Comparison of ENCODE assay signal across 8 cellular contexts in genomic region chr12:56152756-56153137, GRCh38. TPM values are rescaled to one million over a fixed set of nuclear protein-coding genes. Genes with fewer than 3 reads are reported as not detected.
DNase-seq lines count a peak whose midpoint lies in the region; ATAC-seq and TF ChIP-seq lines count a peak whose summit lies in the region.

No MANE protein-coding gene starts in this region.

- H3K4me3 ChIP-seq in HCT116 (replicated peaks in 1 of 2; ENCODE audit: low read depth in 1 of 2, low read length in 2 of 2) (peak overlapping the region; percentile 68 to 71), skeletal muscle tissue (ENCODE audit: low read length in 3 of 3) (peak overlapping the region; percentile 81 to 88 (median 83))

- H3K9me3 ChIP-seq in HCT116 (ENCODE audit: control insufficient read depth in 1 of 2, insufficient read depth in 1 of 2, low read depth in 1 of 2, low read length in 2 of 2) = no peaks in the 10 kb centered on the region
- H3K9me3 ChIP-seq in skeletal muscle tissue (ENCODE audit: control insufficient read depth in 3 of 3, low read length in 3 of 3) = no peaks in the 10 kb centered on the region

- RAD21 ChIA-PET in HCT116 (lab: Charles Lee; ENCODE audit: low non-redundant PET in 1 of 2, low total read pairs in 2 of 2, uncharacterized antibody in 2 of 2, unreplicated experiment in 2 of 2) = no interaction called here

- POLR2A ChIA-PET in HCT116 (lab: Charles Lee) = no interaction called here

- TF ChIP-seq CTCF in HCT116 (IDR thresholded peaks at IDR 0.05 in 2 of 3, conservative IDR thresholded peaks at IDR 0.05 in 1 of 3; ENCODE audit: borderline replicate concordance in 1 of 3, insufficient read depth in 1 of 3, low read depth in 2 of 3, low read length in 2 of 3) (no peak), VCaP (conservative IDR thresholded peaks at IDR 0.05) (no peak), foreskin keratinocyte (conservative IDR thresholded peaks at IDR 0.05) (no peak)

- no peaks in the 10 kb centered on the region; a peak in 1 of 4 replicates for H3K36me3 ChIP-seq in HCT116 (ENCODE audit: control insufficient read depth in 1 of 2, insufficient read depth in 2 of 2, low read length in 2 of 2)
- H3K36me3 ChIP-seq in skeletal muscle tissue (ENCODE audit: control insufficient read depth in 3 of 3, insufficient read depth in 3 of 3, low read length in 3 of 3) = peaks cover 7 to 13% (median 10%) of the 10 kb centered on the region in 3 donors

- H3K27ac ChIP-seq in HCT116 (ENCODE audit: low read depth, low read length) = peak overlapping the region; percentile 91
- H3K27ac ChIP-seq in VCaP = peak overlapping the region; percentile 95
- peak overlapping the region; percentile 43 for H3K27ac ChIP-seq in foreskin keratinocyte
- H3K27ac ChIP-seq in skeletal muscle tissue (ENCODE audit: low read depth, low read length) = peak overlapping the region; percentile 98

- H3K79me2 ChIP-seq in HCT116 (ENCODE audit: insufficient read depth, low read length) = no peaks in the 10 kb centered on the region; the same call in 1 of the 2 replicates

- no peak for ATAC-seq in HCT116
- no peak for ATAC-seq in foreskin keratinocyte

- TF ChIP-seq POLR2A in HCT116 (IDR thresholded peaks at IDR 0.05; ENCODE audit: borderline replicate concordance, extremely low read depth, insufficient read depth, insufficient read length) = no peak

- DNase-seq in HCT116 (ENCODE audit: low read depth, low spot score) = no peak
- DNase-seq in foreskin keratinocyte = no peak
- DNase-seq in NCI-H345 treated with DMSO at 0.1 percent for 48 hours (lab: John Stamatoyannopoulos, UW; ENCODE audit: unreplicated experiment) = no peak
- no peak for DNase-seq in H4 (ENCODE audit: low spot score)
- DNase-seq in NCI-H2171 (lab: John Stamatoyannopoulos, UW) = no peak
- DNase-seq in putamen (ENCODE audit: low spot score) = no peak

- H4K20me1 ChIP-seq in HCT116 (ENCODE audit: insufficient read depth) = no peaks in the 10 kb centered on the region

- TF ChIP-seq RAD21 in HCT116 (IDR thresholded peaks at IDR 0.05; ENCODE audit: low read depth) = no peak

- TSS peak; percentile 83 for BruUV-seq in HCT116 (replicated peaks; lab: Mats Ljungman, UMichigan)

- no peak overlapping the region for H2AFZ ChIP-seq in HCT116 (ENCODE audit: low read depth, low read length, poor library complexity, severe bottlenecking)

- H3K9ac ChIP-seq in HCT116 (ENCODE audit: low read length) = peak overlapping the region; percentile 80
- H3K9ac ChIP-seq in skeletal muscle tissue (ENCODE audit: low read depth in 1 of 3, low read length in 3 of 3) = peak overlapping the region; percentile 86 to 92 (median 88)

- peak overlapping the region; percentile 81 for H3K4me2 ChIP-seq in HCT116 (ENCODE audit: low read length)

- H3K9me2 ChIP-seq in HCT116 (ENCODE audit: insufficient read depth) = no peaks in the 10 kb centered on the region

- H3K27me3 ChIP-seq in HCT116 (ENCODE audit: insufficient read depth, low read length) = no peaks in the 10 kb centered on the region
- no peaks in the 10 kb centered on the region for H3K27me3 ChIP-seq in foreskin keratinocyte
- H3K27me3 ChIP-seq in skeletal muscle tissue (ENCODE audit: control insufficient read depth in 3 of 3, insufficient read depth in 3 of 3, low read length in 3 of 3) = no peaks in the 10 kb centered on the region

- intact Hi-C loops in HCT116 (cut with micrococcal nuclease) = loop anchor here (2.0 kb wide), 1 partner anchor 24 kb away; the partner anchor contains the start of gene ESYT1

- CTCF ChIA-PET in HCT116 (lab: Charles Lee) = no interaction called here

- H3K4me1 ChIP-seq in HCT116 (ENCODE audit: control insufficient read depth in 1 of 2, insufficient read depth in 2 of 2, low read length in 2 of 2) (peaks cover 18 to 29% of the 10 kb centered on the region in 2 experiments), foreskin keratinocyte (peaks cover 8% of the 10 kb centered on the region), skeletal muscle tissue (ENCODE audit: control insufficient read depth in 3 of 3, insufficient read depth in 3 of 3, low read length in 3 of 3) (peaks cover 31 to 48% (median 41%) of the 10 kb centered on the region in 3 donors)

TF ChIP-seq in HCT116, 20 proteins besides CTCF, POLR2A, EP300 and RAD21 (continues in another document):
- TF ChIP-seq ZNF274 (IDR thresholded peaks at IDR 0.05; ENCODE audit: low read depth, low read length) (no peak), EGR1 (IDR thresholded peaks at IDR 0.05; ENCODE audit: low read depth) (no peak), ZBTB33 (IDR thresholded peaks at IDR 0.05; ENCODE audit: extremely low read depth, insufficient replicate concordance, low read length) (no peak), ATF3 (IDR thresholded peaks at IDR 0.05) (no peak), SIN3A (IDR thresholded peaks at IDR 0.05; ENCODE audit: low read depth) (no peak), REST (IDR thresholded peaks at IDR 0.05; ENCODE audit: low read depth) (no peak), MAX (IDR thresholded peaks at IDR 0.05) (no peak), CEBPB (IDR thresholded peaks at IDR 0.05; ENCODE audit: low read depth) (no peak), ZFX (IDR thresholded peaks at IDR 0.05) (no peak)

RNA-seq across cellular contexts. Expression of gene MYL6B, which starts 0.4 kb away (rescaled TPM):
- total RNA-seq in HCT116 (2021; ENCODE audit: unreplicated experiment) (94.3 TPM), foreskin keratinocyte (72.0 and 81.4 TPM in 2 replicates), skeletal muscle tissue (451 TPM)
- 92.6 and 103 TPM in 2 replicates for polyA plus RNA-seq in HCT116 (2012)
- polyA plus RNA-seq in foreskin keratinocyte = 93.6 and 101 TPM in 2 replicates
- 88.0 and 129 TPM in 2 replicates for total RNA-seq in H4 (2014; rRNA removed; shearing (Covaris generic))

RNA-seq across cellular contexts. Expression of gene MYL6, which starts 5.4 kb away (rescaled TPM):
- total RNA-seq in HCT116 (2021; ENCODE audit: unreplicated experiment) (554 TPM), foreskin keratinocyte (2,537 and 2,800 TPM in 2 replicates), skeletal muscle tissue (859 TPM)
- 910 and 946 TPM in 2 replicates for polyA plus RNA-seq in HCT116 (2012)
- polyA plus RNA-seq in foreskin keratinocyte = 3,288 and 3,690 TPM in 2 replicates
- 2,426 and 2,616 TPM in 2 replicates for total RNA-seq in H4 (2014; rRNA removed; shearing (Covaris generic))

RNA-seq across cellular contexts. Expression of gene ESYT1, which starts 24.7 kb away (rescaled TPM):
- total RNA-seq in HCT116 (2021; ENCODE audit: unreplicated experiment) (80.9 TPM), foreskin keratinocyte (144 and 152 TPM in 2 replicates), skeletal muscle tissue (149 TPM)
- 67.3 and 87.6 TPM in 2 replicates for polyA plus RNA-seq in HCT116 (2012)
- polyA plus RNA-seq in foreskin keratinocyte = 97.9 and 105 TPM in 2 replicates
- total RNA-seq in H4 (2014; rRNA removed; shearing (Covaris generic)) = 62.9 and 80.8 TPM in 2 replicates

RNA-seq across cellular contexts. Expression of gene ZC3H10, which starts 34.7 kb away (rescaled TPM):
- total RNA-seq in HCT116 (2021; ENCODE audit: unreplicated experiment) (8.7 TPM), foreskin keratinocyte (2.4 and 2.9 TPM in 2 replicates), skeletal muscle tissue (5.7 TPM)
- 3.6 and 3.7 TPM in 2 replicates for polyA plus RNA-seq in HCT116 (2012)
- polyA plus RNA-seq in foreskin keratinocyte = 1.4 and 1.5 TPM in 2 replicates
- 1.9 and 2.4 TPM in 2 replicates for total RNA-seq in H4 (2014; rRNA removed; shearing (Covaris generic))

RNA-seq across cellular contexts. Expression of gene RPL41, which starts 36.3 kb away (rescaled TPM):
- 4,327 TPM for total RNA-seq in HCT116 (2021; ENCODE audit: unreplicated experiment)
- 11,465 and 11,614 TPM in 2 replicates for polyA plus RNA-seq in HCT116 (2012)
- total RNA-seq in foreskin keratinocyte = 4,994 and 5,148 TPM in 2 replicates
- 7,188 and 7,608 TPM in 2 replicates for polyA plus RNA-seq in foreskin keratinocyte
- total RNA-seq in skeletal muscle tissue = 4,392 TPM
- total RNA-seq in H4 (2014; rRNA removed; shearing (Covaris generic)) = 3,847 and 4,326 TPM in 2 replicates

Comparison
In these comparisons a context has a peak if more than half of its experiments do, and no peak if none do; other contexts are left out.
1. H3K27ac ChIP-seq: peak in every context shown above with its lines; median percentile 98 in skeletal muscle tissue; 95 in VCaP; 91 in HCT116; 43 in foreskin keratinocyte.